Comparison of ENCODE assay signal across 8 cellular contexts in the genomic region with DNA sequence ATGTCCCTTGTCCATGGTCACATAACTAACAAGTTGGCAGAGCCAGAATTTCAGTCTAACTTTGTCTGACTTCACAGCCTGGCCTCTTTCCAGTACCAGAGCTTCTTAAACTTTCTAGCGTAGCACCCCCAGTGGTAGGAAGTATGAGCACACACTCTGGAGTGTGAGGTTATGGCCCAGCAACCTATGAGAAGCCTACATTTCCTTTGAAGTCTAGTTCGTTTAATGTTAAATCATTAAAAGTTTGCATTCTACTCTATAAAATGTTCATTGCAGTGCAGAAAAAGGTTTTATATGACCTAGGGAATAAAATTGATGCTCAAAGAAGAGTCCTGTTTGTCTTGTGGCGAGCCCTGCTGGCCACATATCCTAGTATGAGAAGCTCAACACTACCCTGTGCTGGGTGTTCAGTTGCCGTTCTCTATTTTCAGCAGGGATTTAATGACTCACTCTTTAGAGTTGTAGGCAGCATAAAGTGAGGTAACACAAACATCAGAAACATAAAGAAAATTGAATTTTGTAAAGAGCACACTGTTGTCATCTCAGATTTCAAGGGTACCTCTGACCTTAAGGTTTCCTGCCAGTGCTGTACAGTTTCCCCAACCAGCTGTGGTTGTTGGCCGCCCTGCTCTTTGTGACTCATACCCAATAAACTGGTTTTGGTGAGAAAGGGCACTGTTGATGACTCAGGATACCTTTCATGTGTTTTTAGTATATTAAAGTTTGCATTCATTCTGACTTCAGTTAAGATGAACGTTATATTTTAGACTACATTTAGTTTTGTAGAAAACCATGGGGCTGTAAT. TPM values are rescaled to one million over a fixed set of nuclear protein-coding genes. Genes with fewer than 3 reads are reported as not detected.
DNase-seq lines count a peak whose midpoint lies in the region; ATAC-seq and TF ChIP-seq lines count a peak whose summit lies in the region.

No MANE protein-coding gene starts in this region.

- no peaks in the 10 kb centered on the region for H3K9me3 ChIP-seq in aorta (ENCODE audit: control insufficient read depth, low read length)

- H3K9me3 Mint-ChIP-seq in activated T-helper 1 cell treated with anti-CD3 and anti-CD28 coated beads, Interleukin-12 subunit alpha, Interleukin-12 subunit beta, Interleukin-2, Interleukin-4 antibody, amounts not matched to agents 30 ng/mL and 10 ng/mL and 1 ng/mL, durations not matched to agents 14 hours and 24 hours and 36 hours, result peaks cover 3% of the 10 kb centered on the region

- peaks cover 3 to 4% of the 10 kb centered on the region in 2 donors for H3K36me3 ChIP-seq in aorta (ENCODE audit: control insufficient read depth in 1 of 2, insufficient read depth in 2 of 2, low read length in 1 of 2)

- DNase-seq in RPMI7951 (ENCODE audit: low read depth) (peak; percentile 96), fibroblast of villous mesenchyme (ENCODE audit: low read depth) (peak; percentile 97), pulmonary artery endothelial cell (ENCODE audit: low read depth, low spot score) (peak; percentile 95), aorta (peak in 1 of 2 donors; percentile 66)
- DNase-seq in activated T-helper 1 cell treated with anti-CD3 and anti-CD28 coated beads, Interleukin-12 subunit alpha, Interleukin-12 subunit beta, Interleukin-2, Interleukin-4 antibody, amounts not matched to agents 30 ng/mL and 10 ng/mL and 1 ng/mL, durations not matched to agents 14 hours and 24 hours and 36 hours (ENCODE audit: low spot score), result peak; percentile 68

- TF ChIP-seq CTCF in C4-2B (conservative IDR thresholded peaks at IDR 0.05), result peak; percentile 88
- TF ChIP-seq CTCF in fibroblast of villous mesenchyme (IDR thresholded peaks at IDR 0.05; ENCODE audit: insufficient read depth, low read depth, low read length), result peak; percentile 71

- intact Hi-C loops in activated T-helper 1 cell treated with anti-CD3 and anti-CD28 coated beads, Interleukin-12 subunit alpha, Interleukin-12 subunit beta, Interleukin-2, Interleukin-4 antibody, amounts not matched to agents 30 ng/mL and 10 ng/mL and 1 ng/mL, durations not matched to agents 14 hours and 24 hours and 36 hours (cut with micrococcal nuclease), result loop anchor here (1.0 to 2.0 kb wide), 7 partner anchors 14 to 707 kb away; partner anchors contain the start of genes BDP1 and MCCC2
- intact Hi-C loops in aorta (cut with DNase I), result no loop called here

- no peaks in the 10 kb centered on the region for H3K27me3 ChIP-seq in aorta (ENCODE audit: control insufficient read depth in 1 of 2, insufficient read depth in 2 of 2, low read length in 1 of 2)

- H3K27ac ChIP-seq in C4-2B, result peak overlapping the region; percentile 83
- H3K27ac ChIP-seq in aorta (ENCODE audit: low read depth in 1 of 2, low read length in 2 of 2), result peak overlapping the region in 1 of 2 donors; percentile 48

- H3K4me3 ChIP-seq in fibroblast of villous mesenchyme (ENCODE audit: low read depth, low read length) (no peak overlapping the region), aorta (ENCODE audit: low read length in 2 of 2) (no peak overlapping the region)

- ATAC-seq in GM19023 (IDR thresholded peaks at IDR 0.05; ENCODE audit: unreplicated experiment) (peak; percentile 90), HG03139 (IDR thresholded peaks at IDR 0.05; ENCODE audit: unreplicated experiment) (peak; percentile 71), aorta (ENCODE audit: low FRiP score) (peak; percentile 77)

- H3K27ac Mint-ChIP-seq in activated T-helper 1 cell treated with anti-CD3 and anti-CD28 coated beads, Interleukin-12 subunit alpha, Interleukin-12 subunit beta, Interleukin-2, Interleukin-4 antibody, amounts not matched to agents 30 ng/mL and 10 ng/mL and 1 ng/mL, durations not matched to agents 14 hours and 24 hours and 36 hours, result peak overlapping the region; percentile 92

- WGBS in aorta, 2 donors, result 26 to 28% methylated on average over 6 of the region's 6 CpGs

- H3K4me1 Mint-ChIP-seq in activated T-helper 1 cell treated with anti-CD3 and anti-CD28 coated beads, Interleukin-12 subunit alpha, Interleukin-12 subunit beta, Interleukin-2, Interleukin-4 antibody, amounts not matched to agents 30 ng/mL and 10 ng/mL and 1 ng/mL, durations not matched to agents 14 hours and 24 hours and 36 hours (ENCODE audit: low read depth), result peaks cover 38% of the 10 kb centered on the region

- no peaks in the 10 kb centered on the region for H3K27me3 Mint-ChIP-seq in activated T-helper 1 cell treated with anti-CD3 and anti-CD28 coated beads, Interleukin-12 subunit alpha, Interleukin-12 subunit beta, Interleukin-2, Interleukin-4 antibody, amounts not matched to agents 30 ng/mL and 10 ng/mL and 1 ng/mL, durations not matched to agents 14 hours and 24 hours and 36 hours (ENCODE audit: insufficient read depth)

- peaks cover 44% of the 10 kb centered on the region for H3K36me3 Mint-ChIP-seq in activated T-helper 1 cell treated with anti-CD3 and anti-CD28 coated beads, Interleukin-12 subunit alpha, Interleukin-12 subunit beta, Interleukin-2, Interleukin-4 antibody, amounts not matched to agents 30 ng/mL and 10 ng/mL and 1 ng/mL, durations not matched to agents 14 hours and 24 hours and 36 hours (ENCODE audit: low read depth)

- H3K4me1 ChIP-seq in aorta (ENCODE audit: control insufficient read depth in 1 of 2, insufficient read depth in 2 of 2, low read length in 2 of 2), result peaks cover 2 to 3% of the 10 kb centered on the region in 2 donors

- peak overlapping the region; percentile 13 for H3K4me3 Mint-ChIP-seq in activated T-helper 1 cell treated with anti-CD3 and anti-CD28 coated beads, Interleukin-12 subunit alpha, Interleukin-12 subunit beta, Interleukin-2, Interleukin-4 antibody, amounts not matched to agents 30 ng/mL and 10 ng/mL and 1 ng/mL, durations not matched to agents 14 hours and 24 hours and 36 hours

RNA-seq across cellular contexts. Expression of gene MCCC2, which starts 14.3 kb away (rescaled TPM):
- total RNA-seq in RPMI7951 (2014; rRNA removed; shearing (Covaris generic)), result 40.5 and 51.3 TPM in 2 replicates
- 49.8 and 53.8 TPM in 2 replicates for total RNA-seq in activated T-helper 1 cell treated with anti-CD3 and anti-CD28 coated beads, Interleukin-12 subunit alpha, Interleukin-12 subunit beta, Interleukin-2, Interleukin-4 antibody, amounts not matched to agents 30 ng/mL and 10 ng/mL and 1 ng/mL, durations not matched to agents 14 hours and 24 hours and 36 hours
- total RNA-seq in fibroblast of villous mesenchyme, result 23.2 and 25.9 TPM in 2 replicates
- 26.7 and 28.9 TPM in 2 replicates for total RNA-seq in pulmonary artery endothelial cell
- 10 to 100 TPM; 26.9 to 27.4 TPM for total RNA-seq in aorta
- polyA plus RNA-seq in aorta, result 10 to 100 TPM; 17.4 to 23.8 TPM
